In the genomic region with DNA sequence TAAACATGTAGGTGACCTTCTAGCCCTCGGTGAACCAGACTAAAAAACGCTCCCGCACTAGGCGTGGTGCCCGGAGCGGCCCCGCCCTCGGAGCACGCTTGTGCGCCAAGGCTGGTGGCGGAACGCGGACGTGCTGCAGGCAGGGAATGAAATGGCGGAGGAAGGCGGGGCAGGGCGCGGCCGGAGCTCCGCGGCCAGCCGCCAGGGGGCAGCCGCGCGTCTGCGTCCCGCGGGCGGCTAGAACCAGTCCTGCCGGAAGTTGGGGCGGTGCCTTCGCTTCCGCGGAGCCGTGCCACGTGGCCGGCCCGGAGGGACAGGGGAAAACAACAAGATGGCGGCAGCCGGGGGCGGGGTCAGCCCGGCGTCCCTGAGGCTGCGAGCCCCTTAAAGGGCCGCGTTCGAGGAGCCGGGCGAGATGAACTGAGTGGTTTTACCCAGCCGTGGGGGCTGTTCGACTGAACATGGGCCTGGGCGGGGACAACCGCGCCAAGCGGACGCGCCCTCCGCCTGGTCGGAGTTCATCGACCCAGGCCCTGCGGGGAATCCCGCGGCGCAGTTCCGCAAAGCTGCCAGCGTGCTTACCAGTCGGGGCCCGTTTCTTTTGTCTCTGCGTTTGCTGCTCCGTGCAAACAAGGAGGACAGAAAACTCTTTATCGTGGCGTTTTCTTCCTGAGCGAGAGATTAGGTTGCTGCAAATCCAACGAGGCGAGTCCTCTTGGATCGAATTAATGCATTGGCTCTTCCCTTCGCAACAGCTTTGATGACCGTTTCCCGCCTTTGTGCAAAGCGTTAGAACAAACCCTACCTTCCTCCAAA, we compare ENCODE assay signal across 8 cellular contexts.
DNase-seq lines count a peak whose midpoint lies in the region; ATAC-seq, FAIRE-seq and TF ChIP-seq lines count a peak whose summit lies in the region.

No MANE protein-coding gene starts in this region.

- peak overlapping the region; percentile 84 for H3K4me2 ChIP-seq in GM23338
- peak overlapping the region; percentile 98 for H3K4me2 ChIP-seq in fibroblast of lung (ENCODE audit: extremely low read depth, insufficient read depth, low read length)

- TF ChIP-seq CTCF in GM23338 (conservative IDR thresholded peaks at IDR 0.05; ENCODE audit: low read depth in 2 of 2), result peak; percentile 72 to 92
- peak; percentile 35 to 85 for TF ChIP-seq CTCF in fibroblast of lung (conservative IDR thresholded peaks at IDR 0.05 in 1 of 2, IDR thresholded peaks at IDR 0.05 in 1 of 2; ENCODE audit: low read depth in 1 of 2, low read length in 2 of 2)
- TF ChIP-seq CTCF in natural killer cell (IDR thresholded peaks at IDR 0.05), result peak; percentile 97

- H2AFZ ChIP-seq in GM23338, result no peak overlapping the region
- peak overlapping the region; percentile 4 for H2AFZ ChIP-seq in fibroblast of lung (ENCODE audit: low read length)

- peak overlapping the region; percentile 98 for H3K27ac ChIP-seq in GM23338 (ENCODE audit: low read depth)
- peak overlapping the region; percentile 94 for H3K27ac ChIP-seq in fibroblast of lung (ENCODE audit: insufficient read depth, low read length)

- H3K36me3 Mint-ChIP-seq in GM23338 (ENCODE audit: low read depth), result no peaks in the 10 kb centered on the region; the same call in 2 of the 3 replicates
- H3K36me3 Mint-ChIP-seq in natural killer cell, result no peaks in the 10 kb centered on the region

- peaks cover 29% of the 10 kb centered on the region for H3K4me1 ChIP-seq in GM23338 (ENCODE audit: insufficient read depth)
- peaks cover 5% of the 10 kb centered on the region for H3K4me1 ChIP-seq in fibroblast of lung (ENCODE audit: control insufficient read depth, extremely low read depth, insufficient read depth, low read length)

- no peaks in the 10 kb centered on the region for H3K9me3 ChIP-seq in fibroblast of lung (ENCODE audit: control insufficient read depth, insufficient read depth, low read depth, low read length)

- H3K9me2 ChIP-seq in GM23338 (ENCODE audit: insufficient read depth), result no peaks in the 10 kb centered on the region

- peak overlapping the region; percentile 78 for H3K9ac ChIP-seq in fibroblast of lung (ENCODE audit: insufficient read depth, low read length)

- no peaks in the 10 kb centered on the region; the same call in 1 of the 2 replicates for H3F3A ChIP-seq in GM23338 (replicated peaks; ENCODE audit: low read depth)

- no peaks in the 10 kb centered on the region for H4K20me1 ChIP-seq in GM23338 (replicated peaks; ENCODE audit: insufficient read depth)
- no peaks in the 10 kb centered on the region for H4K20me1 ChIP-seq in fibroblast of lung (ENCODE audit: control insufficient read depth, extremely low read depth, insufficient read depth, low read length)

- peak; percentile 100 for DNase-seq in ELF-1 (ENCODE audit: low read depth, low spot score)
- peak; percentile 97 for DNase-seq in GM23338 (ENCODE audit: low spot score)
- peak; percentile 92 to 96 for DNase-seq in Kasumi-1 (lab: John Stamatoyannopoulos, UW)
- peak; percentile 85 for DNase-seq in RCC 7860 (ENCODE audit: low spot score)
- peak; percentile 97 to 99 for DNase-seq in activated T-helper 1 cell treated with anti-CD3 and anti-CD28 coated beads, Interleukin-2, amount 50 U/mL, for 16 hours (ENCODE audit: low read depth in 1 of 2, low spot score in 1 of 2)
- peak; percentile 93 to 97 for DNase-seq in fibroblast of lung (ENCODE audit: low read depth in 2 of 2)
- peak; percentile 96 for DNase-seq in natural killer cell
- DNase-seq in stimulated activated naive CD4-positive, alpha-beta T cell (lab: John Stamatoyannopoulos, UW), result peak; percentile 96 to 99 (median 97)

- intact Hi-C loops in natural killer cell (cut with micrococcal nuclease), result loop anchor here (1.0 kb wide), 4 partner anchors 22 to 109 kb away; no protein-coding TSS in a partner anchor

- H3K79me2 ChIP-seq in GM23338 (replicated peaks; ENCODE audit: insufficient read depth) (no peaks in the 10 kb centered on the region), fibroblast of lung (ENCODE audit: control insufficient read depth, insufficient read depth, low read length) (no peaks in the 10 kb centered on the region)

- H3K4me3 Mint-ChIP-seq in GM23338 (peak overlapping the region; percentile 85), natural killer cell (peak overlapping the region; percentile 91)

- ATAC-seq in GM23338, result peak; percentile 84
- peak; percentile 83 to 95 (median 88) for ATAC-seq in natural killer cell

- peaks cover 34% of the 10 kb centered on the region for H3K4me1 Mint-ChIP-seq in GM23338
- H3K4me1 Mint-ChIP-seq in natural killer cell, result peaks cover 26 to 27% of the 10 kb centered on the region in 2 donors

- H3K4me3 ChIP-seq in GM23338 (peak overlapping the region; percentile 56), fibroblast of lung (replicated peaks in 1 of 4; ENCODE audit: control extremely low read depth in 1 of 4, insufficient read depth in 1 of 4, low read depth in 3 of 4, low read length in 4 of 4) (peak overlapping the region; percentile 45 to 78 (median 57))

- no peaks in the 10 kb centered on the region for H3K27me3 ChIP-seq in GM23338 (ENCODE audit: insufficient read depth)
- no peaks in the 10 kb centered on the region for H3K27me3 ChIP-seq in fibroblast of lung (ENCODE audit: control insufficient read depth, insufficient read depth, low read length)

- no peaks in the 10 kb centered on the region for H3K36me3 ChIP-seq in GM23338 (ENCODE audit: insufficient read depth)
- H3K36me3 ChIP-seq in fibroblast of lung (ENCODE audit: control insufficient read depth, insufficient read depth, low read length), result no peaks in the 10 kb centered on the region

- H3K27me3 Mint-ChIP-seq in GM23338 (ENCODE audit: insufficient read depth, low read depth, poor library complexity), result peaks cover 10% of the 10 kb centered on the region
- no peaks in the 10 kb centered on the region for H3K27me3 Mint-ChIP-seq in natural killer cell (ENCODE audit: low read depth in 2 of 2)

- FAIRE-seq in RCC 7860 (lab: Jason Lieb, UNC), result no peak

- H3K27ac Mint-ChIP-seq in GM23338 (peak overlapping the region; percentile 100), natural killer cell (peak overlapping the region; percentile 95 to 96)

- H3K9me3 Mint-ChIP-seq in GM23338 (no peaks in the 10 kb centered on the region), natural killer cell (no peaks in the 10 kb centered on the region)

TF ChIP-seq in GM23338, 12 proteins besides CTCF, POLR2A, EP300 and RAD21:
- TF ChIP-seq POLR2AphosphoS5 (IDR thresholded peaks at IDR 0.05; ENCODE audit: low read depth) (peak; percentile 67), CREB1 (CRISPR knock-in tag; IDR thresholded peaks at IDR 0.05; ENCODE audit: low read depth) (peak; percentile 40; the same call in 1 of the 2 replicates), NANOG (IDR thresholded peaks at IDR 0.05; ENCODE audit: borderline replicate concordance) (no peak), EZH2phosphoT487 (IDR thresholded peaks at IDR 0.05; ENCODE audit: unreplicated experiment) (no peak)
- TF ChIP-seq, protein P1, sequence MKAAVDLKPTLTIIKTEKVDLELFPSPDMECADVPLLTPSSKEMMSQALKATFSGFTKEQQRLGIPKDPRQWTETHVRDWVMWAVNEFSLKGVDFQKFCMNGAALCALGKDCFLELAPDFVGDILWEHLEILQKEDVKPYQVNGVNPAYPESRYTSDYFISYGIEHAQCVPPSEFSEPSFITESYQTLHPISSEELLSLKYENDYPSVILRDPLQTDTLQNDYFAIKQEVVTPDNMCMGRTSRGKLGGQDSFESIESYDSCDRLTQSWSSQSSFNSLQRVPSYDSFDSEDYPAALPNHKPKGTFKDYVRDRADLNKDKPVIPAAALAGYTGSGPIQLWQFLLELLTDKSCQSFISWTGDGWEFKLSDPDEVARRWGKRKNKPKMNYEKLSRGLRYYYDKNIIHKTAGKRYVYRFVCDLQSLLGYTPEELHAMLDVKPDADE (IDR thresholded peaks at IDR 0.05), result peak; percentile 78

Comparison
In these comparisons a context has a peak if more than half of its experiments do, and no peak if none do; other contexts are left out.
1. Peak in every context shown above with its lines: DNase-seq, ATAC-seq, H3K4me3 ChIP-seq and H3K27ac ChIP-seq.